1 cellular context compared by ENCODE assay signal in the genomic region with DNA sequence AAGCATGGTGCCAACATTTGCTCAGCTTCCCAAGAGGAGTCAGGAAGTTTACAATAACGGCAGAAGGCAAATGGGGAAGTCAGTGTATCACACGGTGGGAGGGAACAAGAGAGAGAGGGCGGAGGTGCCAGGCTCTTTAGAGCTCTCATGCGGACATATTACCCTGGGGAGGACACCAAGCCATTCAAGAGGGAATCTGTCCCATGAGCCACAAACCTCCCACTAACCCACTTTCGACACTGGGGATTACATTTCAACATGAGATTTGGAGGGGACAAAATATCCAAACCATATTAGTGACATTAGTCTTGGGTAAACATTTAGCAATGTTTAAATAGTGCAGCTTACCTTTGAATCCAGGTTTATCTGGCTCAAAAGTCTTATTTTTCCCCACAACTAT.
TF ChIP-seq lines count a peak whose summit lies in the region.

No MANE protein-coding gene starts in this region.

TF ChIP-seq in liver, 16 proteins besides CTCF, POLR2A, EP300 and RAD21 (continued from another document):
- TF ChIP-seq, protein P1, sequence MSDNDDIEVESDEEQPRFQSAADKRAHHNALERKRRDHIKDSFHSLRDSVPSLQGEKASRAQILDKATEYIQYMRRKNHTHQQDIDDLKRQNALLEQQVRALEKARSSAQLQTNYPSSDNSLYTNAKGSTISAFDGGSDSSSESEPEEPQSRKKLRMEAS (IDR thresholded peaks at IDR 0.05), result peak; percentile 74
- TF ChIP-seq YY1 (IDR thresholded peaks at IDR 0.05), result peak; percentile 88
- TF ChIP-seq RXRA (IDR thresholded peaks at IDR 0.05), result peak; percentile 44 to 77
- no peak for TF ChIP-seq GABPA (IDR thresholded peaks at IDR 0.05 in 1 of 2, conservative IDR thresholded peaks at IDR 0.05 in 1 of 2)
- TF ChIP-seq NR2F2 (IDR thresholded peaks at IDR 0.05), result no peak
- TF ChIP-seq, protein P2, sequence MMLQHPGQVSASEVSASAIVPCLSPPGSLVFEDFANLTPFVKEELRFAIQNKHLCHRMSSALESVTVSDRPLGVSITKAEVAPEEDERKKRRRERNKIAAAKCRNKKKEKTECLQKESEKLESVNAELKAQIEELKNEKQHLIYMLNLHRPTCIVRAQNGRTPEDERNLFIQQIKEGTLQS (IDR thresholded peaks at IDR 0.05), result no peak
- TF ChIP-seq FOXA1 (IDR thresholded peaks at IDR 0.05), result peak; percentile 65
- TF ChIP-seq, protein P3, sequence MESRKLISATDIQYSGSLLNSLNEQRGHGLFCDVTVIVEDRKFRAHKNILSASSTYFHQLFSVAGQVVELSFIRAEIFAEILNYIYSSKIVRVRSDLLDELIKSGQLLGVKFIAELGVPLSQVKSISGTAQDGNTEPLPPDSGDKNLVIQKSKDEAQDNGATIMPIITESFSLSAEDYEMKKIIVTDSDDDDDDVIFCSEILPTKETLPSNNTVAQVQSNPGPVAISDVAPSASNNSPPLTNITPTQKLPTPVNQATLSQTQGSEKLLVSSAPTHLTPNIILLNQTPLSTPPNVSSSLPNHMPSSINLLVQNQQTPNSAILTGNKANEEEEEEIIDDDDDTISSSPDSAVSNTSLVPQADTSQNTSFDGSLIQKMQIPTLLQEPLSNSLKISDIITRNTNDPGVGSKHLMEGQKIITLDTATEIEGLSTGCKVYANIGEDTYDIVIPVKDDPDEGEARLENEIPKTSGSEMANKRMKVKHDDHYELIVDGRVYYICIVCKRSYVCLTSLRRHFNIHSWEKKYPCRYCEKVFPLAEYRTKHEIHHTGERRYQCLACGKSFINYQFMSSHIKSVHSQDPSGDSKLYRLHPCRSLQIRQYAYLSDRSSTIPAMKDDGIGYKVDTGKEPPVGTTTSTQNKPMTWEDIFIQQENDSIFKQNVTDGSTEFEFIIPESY (IDR thresholded peaks at IDR 0.05), result peak; percentile 77
